Comparison of ENCODE assay signal across 2 cellular contexts in genomic region chr18:4720498-4720897, GRCh38.
TF ChIP-seq lines count a peak whose summit lies in the region.

No MANE protein-coding gene starts in this region.

TF ChIP-seq in WTC11, 78 proteins besides CTCF, POLR2A, EP300 and RAD21:
- TF ChIP-seq ZNF425 (CRISPR knock-in tag; conservative IDR thresholded peaks at IDR 0.05) (no peak), FOXJ3 (CRISPR knock-in tag; IDR thresholded peaks at IDR 0.05; ENCODE audit: borderline replicate concordance) (no peak), JAZF1 (CRISPR knock-in tag; IDR thresholded peaks at IDR 0.05) (no peak), NR2C2 (CRISPR knock-in tag; IDR thresholded peaks at IDR 0.05) (no peak), RORB (CRISPR knock-in tag; IDR thresholded peaks at IDR 0.05) (no peak), NFYB (CRISPR knock-in tag; conservative IDR thresholded peaks at IDR 0.05; ENCODE audit: low read depth) (no peak), ZNF138 (CRISPR knock-in tag; conservative IDR thresholded peaks at IDR 0.05) (no peak), ZNF512 (CRISPR knock-in tag; IDR thresholded peaks at IDR 0.05; ENCODE audit: borderline replicate concordance) (no peak), ZNF121 (CRISPR knock-in tag; IDR thresholded peaks at IDR 0.05) (no peak), TCF7 (CRISPR knock-in tag; IDR thresholded peaks at IDR 0.05; ENCODE audit: low read depth) (no peak), ZNF396 (CRISPR knock-in tag; IDR thresholded peaks at IDR 0.05; ENCODE audit: borderline replicate concordance) (no peak), USF1 (CRISPR knock-in tag; IDR thresholded peaks at IDR 0.05) (no peak), ZNF263 (CRISPR knock-in tag; IDR thresholded peaks at IDR 0.05; ENCODE audit: low read depth) (no peak), E2F4 (CRISPR knock-in tag; IDR thresholded peaks at IDR 0.05; ENCODE audit: borderline replicate concordance, low read depth) (no peak), ATF3 (CRISPR knock-in tag; conservative IDR thresholded peaks at IDR 0.05) (no peak), ZNF219 (CRISPR knock-in tag; IDR thresholded peaks at IDR 0.05; ENCODE audit: borderline replicate concordance) (no peak), ATF2 (CRISPR knock-in tag; IDR thresholded peaks at IDR 0.05; ENCODE audit: borderline replicate concordance, low read depth) (no peak), FOXP1 (CRISPR knock-in tag; IDR thresholded peaks at IDR 0.05; ENCODE audit: borderline replicate concordance) (no peak)

TF ChIP-seq in neural cell, 6 proteins besides CTCF, POLR2A, EP300 and RAD21 (continued from another document):
- TF ChIP-seq REST (IDR thresholded peaks at IDR 0.05; ENCODE audit: borderline replicate concordance) (no peak), MXI1 (conservative IDR thresholded peaks at IDR 0.05; ENCODE audit: poor library complexity, severe bottlenecking) (no peak)
